Comparison of ENCODE assay signal across 20 cellular contexts in genomic region chr2:42748846-42749245, GRCh38. TPM values are rescaled to one million over a fixed set of nuclear protein-coding genes. Genes with fewer than 3 reads are reported as not detected.
DNase-seq lines count a peak whose midpoint lies in the region; ATAC-seq, FAIRE-seq and TF ChIP-seq lines count a peak whose summit lies in the region.
"Had no signal": no experiment of that assay in that cellular context is flagged by ENCODE, and none has a peak within 500 bp of the region (broad histone marks: within the 10 kb centered on the region; RNA-seq: fewer than 3 reads in every experiment).

No MANE protein-coding gene starts in this region.

- H3K36me3 ChIP-seq in endothelial cell of umbilical vein (ENCODE audit: control insufficient read depth in 2 of 2, extremely low read depth in 1 of 2, insufficient read depth in 2 of 2, low read length in 2 of 2) = peaks cover 0 to 2% of the 10 kb centered on the region in 2 experiments
- H3K36me3 ChIP-seq: BE2C had no signal

- no peaks in the 10 kb centered on the region for H3K4me1 Mint-ChIP-seq in WTC11
- peaks cover 2% of the 10 kb centered on the region for H3K4me1 Mint-ChIP-seq in activated naive CD8-positive, alpha-beta T cell treated with anti-CD3 and anti-CD28 coated beads for 36 hours
- H3K4me1 Mint-ChIP-seq: CD4-positive, CD25-positive, alpha-beta regulatory T cell; CD8-positive, alpha-beta memory T cell had no signal

- H3K9me3 ChIP-seq in endothelial cell of umbilical vein (replicated peaks; ENCODE audit: control insufficient read depth, insufficient read depth, low read length) = no peaks in the 10 kb centered on the region
- H3K9me3 ChIP-seq: BE2C, Caco-2 had no signal

- H3K27me3 ChIP-seq in endothelial cell of umbilical vein (ENCODE audit: control insufficient read depth in 2 of 2, insufficient read depth in 2 of 2, low read length in 2 of 2) = no peaks in the 10 kb centered on the region
- H3K27me3 ChIP-seq: BE2C had no signal

- no peak overlapping the region for H3K4me3 ChIP-seq in endothelial cell of umbilical vein (replicated peaks in 1 of 3; ENCODE audit: insufficient read depth in 1 of 3, low read depth in 1 of 3, low read length in 3 of 3)

- POLR2A ChIA-PET in WTC11 (lab: Charles Lee) = no interaction called here
- POLR2A ChIA-PET in endothelial cell of umbilical vein (lab: Charles Lee) = no interaction called here

- no peak overlapping the region for H3K4me2 ChIP-seq in endothelial cell of umbilical vein (ENCODE audit: insufficient read depth, low read length)

- H3K9me3 Mint-ChIP-seq in WTC11 = no peaks in the 10 kb centered on the region
- H3K9me3 Mint-ChIP-seq in activated naive CD8-positive, alpha-beta T cell treated with anti-CD3 and anti-CD28 coated beads for 36 hours = no peaks in the 10 kb centered on the region
- H3K9me3 Mint-ChIP-seq: CD4-positive, CD25-positive, alpha-beta regulatory T cell; CD8-positive, alpha-beta memory T cell; H9 had no signal

- no peaks in the 10 kb centered on the region for H3K79me2 ChIP-seq in endothelial cell of umbilical vein (ENCODE audit: control insufficient read depth, insufficient read depth, low read length)

- no peaks in the 10 kb centered on the region for H3K4me1 ChIP-seq in endothelial cell of umbilical vein (ENCODE audit: control insufficient read depth, extremely low read depth, insufficient read depth, low read length)
- H3K4me1 ChIP-seq: BE2C had no signal

- intact Hi-C loops in endothelial cell of umbilical vein (cut with micrococcal nuclease) = no loop called here

- peak overlapping the region; percentile 52; the same call in 1 of the 2 replicates for H3K27ac Mint-ChIP-seq in WTC11
- no peak overlapping the region for H3K27ac Mint-ChIP-seq in activated naive CD8-positive, alpha-beta T cell treated with anti-CD3 and anti-CD28 coated beads for 36 hours
- H3K27ac Mint-ChIP-seq: CD8-positive, alpha-beta memory T cell; H9 had no signal

- H3K9me1 ChIP-seq in endothelial cell of umbilical vein (replicated peaks; ENCODE audit: control insufficient read depth, extremely low read depth, insufficient read depth, low read length) = no peaks in the 10 kb centered on the region

- H3K36me3 Mint-ChIP-seq in WTC11 = peaks cover 3% of the 10 kb centered on the region; the same call in 1 of the 2 replicates
- no peaks in the 10 kb centered on the region for H3K36me3 Mint-ChIP-seq in activated naive CD8-positive, alpha-beta T cell treated with anti-CD3 and anti-CD28 coated beads for 36 hours

- CTCF ChIA-PET in WTC11 (lab: Charles Lee) (no interaction called here), endothelial cell of umbilical vein (lab: Charles Lee) (no interaction called here)

- H3K9ac ChIP-seq in endothelial cell of umbilical vein (replicated peaks; ENCODE audit: extremely low read depth, insufficient read depth, low read length) = no peak overlapping the region

- no TSS peak for BruUV-seq in endothelial cell of umbilical vein (replicated peaks; lab: Mats Ljungman, UMichigan)

- dilution Hi-C loops in endothelial cell of umbilical vein (cut with MboI; ENCODE audit: extremely low pct_ligation_motif_present, low sequenced_read_pairs) = no loop called here

- TF ChIP-seq CTCF in WTC11 (IDR thresholded peaks at IDR 0.05) (no peak), endothelial cell of umbilical vein (IDR thresholded peaks at IDR 0.05; ENCODE audit: extremely low read depth in 1 of 2, insufficient read depth in 1 of 2, low read depth in 1 of 2, low read length in 2 of 2) (no peak)

- no peak overlapping the region for H3K27ac ChIP-seq in endothelial cell of umbilical vein (ENCODE audit: insufficient read depth, low read depth, low read length)

- DNase-seq in activated CD8-positive, alpha-beta memory T cell treated with anti-CD3 and anti-CD28 coated beads for 24 hours = peak; percentile 26
- DNase-seq in activated CD8-positive, alpha-beta memory T cell treated with anti-CD3 and anti-CD28 coated beads, Interleukin-2, amount 50 U/mL, for 4 hours = no peak
- DNase-seq in WTC11 (ENCODE audit: low spot score) (no peak), endothelial cell of umbilical vein (ENCODE audit: low read depth, low spot score) (no peak), activated T-cell treated with anti-CD3 and anti-CD28 coated beads for 4 hours (no peak), RCC 7860 (ENCODE audit: low spot score) (no peak)
- DNase-seq in activated naive CD8-positive, alpha-beta T cell treated with anti-CD3 and anti-CD28 coated beads for 36 hours = no peak
- DNase-seq: 8988T; BE2C; C1 segment of cervical spinal cord; Caco-2; CD4-positive, CD25-positive, alpha-beta regulatory T cell; CD8-positive, alpha-beta memory T cell; GOT3; H9 had no signal

- TF ChIP-seq POLR2A in endothelial cell of umbilical vein (IDR thresholded peaks at IDR 0.05; ENCODE audit: low read depth, low read length) = no peak

- no peak overlapping the region for H2AFZ ChIP-seq in endothelial cell of umbilical vein (ENCODE audit: low read depth, low read length)

- no peak for ATAC-seq in WTC11

- H4K20me1 ChIP-seq in endothelial cell of umbilical vein (replicated peaks; ENCODE audit: control insufficient read depth, extremely low read depth, insufficient read depth, low read length) = no peaks in the 10 kb centered on the region

- FAIRE-seq in endothelial cell of umbilical vein (lab: Jason Lieb, UNC) (peak; percentile 33), RCC 7860 (lab: Jason Lieb, UNC) (no peak)
- FAIRE-seq: D721Med, G401.6, GM12892, GM18507 had no signal

- H3K27me3 Mint-ChIP-seq in WTC11 (ENCODE audit: low read depth) = no peaks in the 10 kb centered on the region
- no peaks in the 10 kb centered on the region for H3K27me3 Mint-ChIP-seq in activated naive CD8-positive, alpha-beta T cell treated with anti-CD3 and anti-CD28 coated beads for 36 hours
- H3K27me3 Mint-ChIP-seq: CD4-positive, CD25-positive, alpha-beta regulatory T cell; CD8-positive, alpha-beta memory T cell had no signal

- no peak overlapping the region for H3K4me3 Mint-ChIP-seq in WTC11
- H3K4me3 Mint-ChIP-seq in activated naive CD8-positive, alpha-beta T cell treated with anti-CD3 and anti-CD28 coated beads for 36 hours = no peak overlapping the region
- H3K4me3 Mint-ChIP-seq: CD4-positive, CD25-positive, alpha-beta regulatory T cell; CD8-positive, alpha-beta memory T cell; H9 had no signal

TF ChIP-seq in WTC11, 78 proteins besides CTCF, POLR2A, EP300 and RAD21 (continues in another document):
- no peak for TF ChIP-seq ZNF396 (CRISPR knock-in tag; IDR thresholded peaks at IDR 0.05; ENCODE audit: borderline replicate concordance)
- no peak for TF ChIP-seq MAX (CRISPR knock-in tag; IDR thresholded peaks at IDR 0.05)
- TF ChIP-seq GRHL2 (CRISPR knock-in tag; IDR thresholded peaks at IDR 0.05; ENCODE audit: insufficient replicate concordance, severe bottlenecking) = no peak
- no peak for TF ChIP-seq TP53 (CRISPR knock-in tag; IDR thresholded peaks at IDR 0.05)
- no peak for TF ChIP-seq ZNF671 (CRISPR knock-in tag; IDR thresholded peaks at IDR 0.05)
- TF ChIP-seq TCF7 (CRISPR knock-in tag; IDR thresholded peaks at IDR 0.05; ENCODE audit: low read depth) = no peak

TF ChIP-seq in endothelial cell of umbilical vein, 7 proteins besides CTCF, POLR2A, EP300 and RAD21:
- no peak for TF ChIP-seq FOS (IDR thresholded peaks at IDR 0.05; ENCODE audit: borderline replicate concordance, insufficient read depth, low read length)
- no peak for TF ChIP-seq MYC (IDR thresholded peaks at IDR 0.05; ENCODE audit: low read depth, low read length)
- no peak for TF ChIP-seq EZH2 (IDR thresholded peaks at IDR 0.05; ENCODE audit: borderline replicate concordance, low read depth, low read length, severe bottlenecking)
- TF ChIP-seq GATA2 (IDR thresholded peaks at IDR 0.05; ENCODE audit: insufficient read depth, insufficient read length, low read depth, low read length) = no peak
- TF ChIP-seq POLR2AphosphoS5 (IDR thresholded peaks at IDR 0.05; ENCODE audit: insufficient read depth, low read depth, low read length) = no peak
- no peak for TF ChIP-seq JUN (IDR thresholded peaks at IDR 0.05; ENCODE audit: borderline replicate concordance, insufficient read depth, insufficient read length, low read depth)
- TF ChIP-seq MAX (IDR thresholded peaks at IDR 0.05; ENCODE audit: insufficient read depth, insufficient read length) = no peak

RNA-seq across cellular contexts. Expression of gene OXER1, which starts 15.1 kb away (rescaled TPM):
- total RNA-seq in WTC11 (2021) (2.6 to 2.7 TPM (median 2.7 TPM) in 3 replicates), endothelial cell of umbilical vein (0.18 TPM in 1 of 2 replicates, not detected in the other)
- 0.18 and 0.19 TPM in 2 replicates for polyA plus RNA-seq in endothelial cell of umbilical vein
- polyA plus RNA-seq in endothelial cell of umbilical vein (2011; cell fraction: cytosol; rRNA removed) = 0.04 and 0.09 TPM in 2 replicates
- polyA plus RNA-seq in endothelial cell of umbilical vein (2011; cell fraction: nucleus; rRNA removed) = 0.37 and 0.38 TPM in 2 replicates
- polyA plus RNA-seq in endothelial cell of umbilical vein (2012) = 0.09 and 0.33 TPM in 2 replicates
- polyA minus RNA-seq in endothelial cell of umbilical vein = 0.53 TPM in 1 of 2 replicates, not detected in the other
- polyA minus RNA-seq in endothelial cell of umbilical vein (2011; cell fraction: cytosol; rRNA and poly(A)+ RNA removed) = not detected
- polyA minus RNA-seq in endothelial cell of umbilical vein (2011; cell fraction: nucleus; rRNA and poly(A)+ RNA removed) = 0.29 TPM in 1 of 2 replicates, not detected in the other
- total RNA-seq in activated naive CD8-positive, alpha-beta T cell treated with anti-CD3 and anti-CD28 coated beads for 36 hours = under 1 TPM in 1 of 2 experiments, not detected in 1; 0.16 TPM
- total RNA-seq: CD4-positive, CD25-positive, alpha-beta regulatory T cell; HT-29 had no signal

RNA-seq across cellular contexts. Expression of gene HAAO, which starts 43.5 kb away (rescaled TPM):
- total RNA-seq in WTC11 (2021) (8.0 to 9.8 TPM (median 8.4 TPM) in 3 replicates), endothelial cell of umbilical vein (0.60 and 0.82 TPM in 2 replicates)
- 1.1 and 1.8 TPM in 2 replicates for polyA plus RNA-seq in endothelial cell of umbilical vein
- 0.43 and 0.63 TPM in 2 replicates for polyA plus RNA-seq in endothelial cell of umbilical vein (2011; cell fraction: cytosol; rRNA removed)
- polyA plus RNA-seq in endothelial cell of umbilical vein (2011; cell fraction: nucleus; rRNA removed) = 0.83 and 1.1 TPM in 2 replicates
- polyA plus RNA-seq in endothelial cell of umbilical vein (2012) = 0.94 and 0.95 TPM in 2 replicates
- 0.51 and 0.55 TPM in 2 replicates for polyA minus RNA-seq in endothelial cell of umbilical vein
- polyA minus RNA-seq in endothelial cell of umbilical vein (2011; cell fraction: cytosol; rRNA and poly(A)+ RNA removed) = not detected
- polyA minus RNA-seq in endothelial cell of umbilical vein (2011; cell fraction: nucleus; rRNA and poly(A)+ RNA removed) = 0.38 TPM in 1 of 2 replicates, not detected in the other
- 1 to 10 TPM in 1 of 2 experiments, under 1 TPM in 1; 0.33 to 1.1 TPM for total RNA-seq in activated naive CD8-positive, alpha-beta T cell treated with anti-CD3 and anti-CD28 coated beads for 36 hours
- total RNA-seq: CD4-positive, CD25-positive, alpha-beta regulatory T cell; HT-29 had no signal
- polyA plus RNA-seq: CD8-positive, alpha-beta memory T cell had no signal
